40 cellular contexts compared by ENCODE assay signal in genomic region chr10:25877296-25877695, GRCh38. TPM values are rescaled to one million over a fixed set of nuclear protein-coding genes. Genes with fewer than 3 reads are reported as not detected.
"Had no signal": no experiment of that assay in that cellular context is flagged by ENCODE, and none has a peak within 500 bp of the region (broad histone marks: within the 10 kb centered on the region; RNA-seq: fewer than 3 reads in every experiment).

No MANE protein-coding gene starts in this region.

- H3K9me3 Mint-ChIP-seq: activated naive CD4-positive, alpha-beta T cell treated with anti-CD3 and anti-CD28 coated beads for 36 hours; activated naive CD4-positive, alpha-beta T cell treated with anti-CD3 and anti-CD28 coated beads, Interleukin-2, amount 10 ng/mL, durations not matched to agents 7 days and 5 days; activated naive CD4-positive, alpha-beta T cell treated with anti-CD3 and anti-CD28 coated beads, Interleukin-2, amount 50 U/mL, for 24 hours; activated naive CD4-positive, alpha-beta T cell treated with anti-CD3 and anti-CD28 coated beads, Interleukin-2, amount 50 U/mL, for 72 hours; activated naive CD8-positive, alpha-beta T cell treated with anti-CD3 and anti-CD28 coated beads for 36 hours; activated naive CD8-positive, alpha-beta T cell treated with anti-CD3 and anti-CD28 coated beads, Interleukin-2, amount 10 ng/mL, durations not matched to agents 7 days and 5 days; activated naive CD8-positive, alpha-beta T cell treated with anti-CD3 and anti-CD28 coated beads, Interleukin-2, amount 50 U/mL, for 24 hours; activated T-cell treated with anti-CD3 and anti-CD28 coated beads, Interleukin-2, amount 50 U/mL, for 24 hours; activated T-cell treated with anti-CD3 and anti-CD28 coated beads, Interleukin-2, amount 50 U/mL, for 4 hours; activated T-cell treated with anti-CD3 and anti-CD28 coated beads, Interleukin-2, amount 50 U/mL, for 72 hours; activated T-helper 1 cell treated with anti-CD3 and anti-CD28 coated beads, Interleukin-12 subunit alpha, Interleukin-12 subunit beta, Interleukin-2, Interleukin-4 antibody, amounts not matched to agents 30 ng/mL and 10 ng/mL and 1 ng/mL, durations not matched to agents 14 hours and 24 hours and 36 hours; activated T-helper 17 cell treated with anti-CD3 and anti-CD28 coated beads, Interleukin-2, amount 50 U/mL, for 72 hours; activated T-helper 2 cell treated with anti-CD3 and anti-CD28 coated beads, Interferon-gamma antibody, Interleukin-2, Interleukin-4, amounts not matched to agents 10 μg/mL and 5 μg/mL and 100 μg/mL, durations not matched to agents 14 hours and 24 hours and 36 hours; brain had no signal

- H3K4me3 ChIP-seq: adrenal gland, ascending aorta, body of pancreas, breast epithelium, cardiac muscle cell had no signal

- H3K4me3 Mint-ChIP-seq: activated naive CD4-positive, alpha-beta T cell treated with anti-CD3 and anti-CD28 coated beads for 36 hours; activated naive CD4-positive, alpha-beta T cell treated with anti-CD3 and anti-CD28 coated beads, Interleukin-2, amount 10 ng/mL, durations not matched to agents 7 days and 5 days; activated naive CD4-positive, alpha-beta T cell treated with anti-CD3 and anti-CD28 coated beads, Interleukin-2, amount 50 U/mL, for 24 hours; activated naive CD8-positive, alpha-beta T cell; activated naive CD8-positive, alpha-beta T cell treated with anti-CD3 and anti-CD28 coated beads for 36 hours; activated naive CD8-positive, alpha-beta T cell treated with anti-CD3 and anti-CD28 coated beads, Interleukin-2, amount 10 ng/mL, durations not matched to agents 7 days and 5 days; activated naive CD8-positive, alpha-beta T cell treated with anti-CD3 and anti-CD28 coated beads, Interleukin-2, amount 50 U/mL, for 24 hours; activated T-cell treated with anti-CD3 and anti-CD28 coated beads, Interleukin-2, amount 50 U/mL, for 24 hours; activated T-cell treated with anti-CD3 and anti-CD28 coated beads, Interleukin-2, amount 50 U/mL, for 4 hours; activated T-cell treated with anti-CD3 and anti-CD28 coated beads, Interleukin-2, amount 50 U/mL, for 72 hours; activated T-helper 1 cell treated with anti-CD3 and anti-CD28 coated beads, Interleukin-12 subunit alpha, Interleukin-12 subunit beta, Interleukin-2, Interleukin-4 antibody, amounts not matched to agents 30 ng/mL and 10 ng/mL and 1 ng/mL, durations not matched to agents 14 hours and 24 hours and 36 hours; activated T-helper 17 cell treated with anti-CD3 and anti-CD28 coated beads, Interleukin-2, amount 50 U/mL, for 72 hours; brain; central memory CD8-positive, alpha-beta T cell had no signal

- ATAC-seq: activated naive CD4-positive, alpha-beta T cell treated with anti-CD3 and anti-CD28 coated beads, Interleukin-2, amount 50 U/mL, for 72 hours; activated naive CD8-positive, alpha-beta T cell treated with anti-CD3 and anti-CD28 coated beads, Interleukin-2, amount 50 U/mL, for 24 hours; activated T-cell treated with anti-CD3 and anti-CD28 coated beads, Interleukin-2, amount 50 U/mL, for 4 hours; activated T-cell treated with anti-CD3 and anti-CD28 coated beads, Interleukin-2, amount 50 U/mL, for 72 hours; activated T-helper 17 cell treated with anti-CD3 and anti-CD28 coated beads, Interleukin-2, amount 50 U/mL, for 72 hours; body of pancreas had no signal

- H3K27ac Mint-ChIP-seq: activated naive CD4-positive, alpha-beta T cell treated with anti-CD3 and anti-CD28 coated beads for 36 hours; activated naive CD4-positive, alpha-beta T cell treated with anti-CD3 and anti-CD28 coated beads, Interleukin-2, amount 10 ng/mL, durations not matched to agents 7 days and 5 days; activated naive CD4-positive, alpha-beta T cell treated with anti-CD3 and anti-CD28 coated beads, Interleukin-2, amount 50 U/mL, for 24 hours; activated naive CD4-positive, alpha-beta T cell treated with anti-CD3 and anti-CD28 coated beads, Interleukin-2, amount 50 U/mL, for 72 hours; activated naive CD8-positive, alpha-beta T cell; activated naive CD8-positive, alpha-beta T cell treated with anti-CD3 and anti-CD28 coated beads for 36 hours; activated naive CD8-positive, alpha-beta T cell treated with anti-CD3 and anti-CD28 coated beads, Interleukin-2, amount 10 ng/mL, durations not matched to agents 7 days and 5 days; activated naive CD8-positive, alpha-beta T cell treated with anti-CD3 and anti-CD28 coated beads, Interleukin-2, amount 50 U/mL, for 24 hours; activated T-cell treated with anti-CD3 and anti-CD28 coated beads, Interleukin-2, amount 50 U/mL, for 24 hours; activated T-cell treated with anti-CD3 and anti-CD28 coated beads, Interleukin-2, amount 50 U/mL, for 72 hours; activated T-helper 1 cell treated with anti-CD3 and anti-CD28 coated beads, Interleukin-12 subunit alpha, Interleukin-12 subunit beta, Interleukin-2, Interleukin-4 antibody, amounts not matched to agents 30 ng/mL and 10 ng/mL and 1 ng/mL, durations not matched to agents 14 hours and 24 hours and 36 hours; activated T-helper 17 cell treated with anti-CD3 and anti-CD28 coated beads, Interleukin-2, amount 50 U/mL, for 72 hours; activated T-helper 2 cell treated with anti-CD3 and anti-CD28 coated beads, Interferon-gamma antibody, Interleukin-2, Interleukin-4, amounts not matched to agents 10 μg/mL and 5 μg/mL and 100 μg/mL, durations not matched to agents 14 hours and 24 hours and 36 hours had no signal

- H3K27ac ChIP-seq: adrenal gland, ascending aorta, body of pancreas, brain microvascular endothelial cell, breast epithelium, cardiac muscle cell had no signal

- DNase-seq: activated effector memory CD4-positive, alpha-beta T cell treated with anti-CD3 and anti-CD28 coated beads, Interleukin-2, amount 50 U/mL, for 16 hours; activated effector memory CD4-positive, alpha-beta T cell treated with Interleukin-2 at 50 U/mL for 16 hours; activated gamma-delta T cell; activated gamma-delta T cell treated with Interleukin-2 at 50 U/mL for 16 hours; activated naive CD4-positive, alpha-beta T cell; activated naive CD4-positive, alpha-beta T cell treated with anti-CD3 and anti-CD28 coated beads for 36 hours; activated naive CD4-positive, alpha-beta T cell treated with anti-CD3 and anti-CD28 coated beads, Interleukin-2, amount 10 ng/mL, durations not matched to agents 7 days and 5 days; activated naive CD4-positive, alpha-beta T cell treated with anti-CD3 and anti-CD28 coated beads, Interleukin-2, amount 50 U/mL, for 16 hours; activated naive CD4-positive, alpha-beta T cell treated with Interleukin-2 at 50 U/mL for 16 hours; activated naive CD8-positive, alpha-beta T cell treated with anti-CD3 and anti-CD28 coated beads for 36 hours; activated naive CD8-positive, alpha-beta T cell treated with anti-CD3 and anti-CD28 coated beads, Interleukin-2, amount 10 ng/mL, durations not matched to agents 7 days and 5 days; activated naive CD8-positive, alpha-beta T cell treated with anti-CD3 and anti-CD28 coated beads, Interleukin-2, amount 50 U/mL, for 24 hours; activated T-cell treated with anti-CD3 and anti-CD28 coated beads for 4 hours; activated T-cell treated with anti-CD3 and anti-CD28 coated beads, Interleukin-2, amount 50 U/mL, for 1 hour; activated T-cell treated with anti-CD3 and anti-CD28 coated beads, Interleukin-2, amount 50 U/mL, for 24 hours; activated T-cell treated with anti-CD3 and anti-CD28 coated beads, Interleukin-2, amount 50 U/mL, for 4 hours; activated T-cell treated with anti-CD3 and anti-CD28 coated beads, Interleukin-2, amount 50 U/mL, for 48 hours; activated T-cell treated with anti-CD3 and anti-CD28 coated beads, Interleukin-2, amount 50 U/mL, for 72 hours; adrenal gland; amniotic stem cell; amygdala; anterior cingulate cortex; aorta; body of pancreas; brain microvascular endothelial cell; central memory CD4-positive, alpha-beta T cell; cerebellar nuclear complex had no signal

- H3K36me3 Mint-ChIP-seq: activated naive CD4-positive, alpha-beta T cell treated with anti-CD3 and anti-CD28 coated beads, Interleukin-2, amount 10 ng/mL, durations not matched to agents 7 days and 5 days; activated naive CD4-positive, alpha-beta T cell treated with anti-CD3 and anti-CD28 coated beads, Interleukin-2, amount 50 U/mL, for 24 hours; activated naive CD4-positive, alpha-beta T cell treated with anti-CD3 and anti-CD28 coated beads, Interleukin-2, amount 50 U/mL, for 72 hours; activated naive CD8-positive, alpha-beta T cell; activated naive CD8-positive, alpha-beta T cell treated with anti-CD3 and anti-CD28 coated beads for 36 hours; activated naive CD8-positive, alpha-beta T cell treated with anti-CD3 and anti-CD28 coated beads, Interleukin-2, amount 10 ng/mL, durations not matched to agents 7 days and 5 days; brain had no signal

- H3K27me3 Mint-ChIP-seq: activated naive CD4-positive, alpha-beta T cell treated with anti-CD3 and anti-CD28 coated beads, Interleukin-2, amount 10 ng/mL, durations not matched to agents 7 days and 5 days; activated naive CD8-positive, alpha-beta T cell treated with anti-CD3 and anti-CD28 coated beads, Interleukin-2, amount 10 ng/mL, durations not matched to agents 7 days and 5 days had no signal

- H3K4me1 Mint-ChIP-seq: activated naive CD4-positive, alpha-beta T cell treated with anti-CD3 and anti-CD28 coated beads, Interleukin-2, amount 10 ng/mL, durations not matched to agents 7 days and 5 days; activated naive CD4-positive, alpha-beta T cell treated with anti-CD3 and anti-CD28 coated beads, Interleukin-2, amount 50 U/mL, for 24 hours; activated naive CD8-positive, alpha-beta T cell treated with anti-CD3 and anti-CD28 coated beads for 36 hours; activated naive CD8-positive, alpha-beta T cell treated with anti-CD3 and anti-CD28 coated beads, Interleukin-2, amount 10 ng/mL, durations not matched to agents 7 days and 5 days; activated naive CD8-positive, alpha-beta T cell treated with anti-CD3 and anti-CD28 coated beads, Interleukin-2, amount 50 U/mL, for 24 hours; activated T-helper 17 cell treated with anti-CD3 and anti-CD28 coated beads, Interleukin-2, amount 50 U/mL, for 72 hours; central memory CD8-positive, alpha-beta T cell had no signal

RNA-seq across cellular contexts. Expression of gene MYO3A, which starts 56.7 kb away (rescaled TPM):
- total RNA-seq: activated naive CD4-positive, alpha-beta T cell treated with anti-CD3 and anti-CD28 coated beads for 36 hours; activated naive CD4-positive, alpha-beta T cell treated with anti-CD3 and anti-CD28 coated beads, Interleukin-2, amount 50 U/mL, for 72 hours; activated naive CD8-positive, alpha-beta T cell treated with anti-CD3 and anti-CD28 coated beads, Interleukin-2, amount 10 ng/mL, durations not matched to agents 7 days and 5 days; activated T-cell treated with anti-CD3 and anti-CD28 coated beads, Interleukin-2, amount 50 U/mL, for 4 hours; activated T-cell treated with anti-CD3 and anti-CD28 coated beads, Interleukin-2, amount 50 U/mL, for 72 hours; activated T-helper 1 cell treated with anti-CD3 and anti-CD28 coated beads, Interleukin-12 subunit alpha, Interleukin-12 subunit beta, Interleukin-2, Interleukin-4 antibody, amounts not matched to agents 30 ng/mL and 10 ng/mL and 1 ng/mL, durations not matched to agents 14 hours and 24 hours and 36 hours; activated T-helper 17 cell treated with anti-CD3 and anti-CD28 coated beads, Interleukin-2, amount 50 U/mL, for 72 hours; activated T-helper 2 cell treated with anti-CD3 and anti-CD28 coated beads, Interferon-gamma antibody, Interleukin-2, Interleukin-4, amounts not matched to agents 10 μg/mL and 5 μg/mL and 100 μg/mL, durations not matched to agents 14 hours and 24 hours and 36 hours; ascending aorta; bronchial epithelial cell; cardiac septum had no signal
